Comparison of ENCODE assay signal across 8 cellular contexts in the genomic region with DNA sequence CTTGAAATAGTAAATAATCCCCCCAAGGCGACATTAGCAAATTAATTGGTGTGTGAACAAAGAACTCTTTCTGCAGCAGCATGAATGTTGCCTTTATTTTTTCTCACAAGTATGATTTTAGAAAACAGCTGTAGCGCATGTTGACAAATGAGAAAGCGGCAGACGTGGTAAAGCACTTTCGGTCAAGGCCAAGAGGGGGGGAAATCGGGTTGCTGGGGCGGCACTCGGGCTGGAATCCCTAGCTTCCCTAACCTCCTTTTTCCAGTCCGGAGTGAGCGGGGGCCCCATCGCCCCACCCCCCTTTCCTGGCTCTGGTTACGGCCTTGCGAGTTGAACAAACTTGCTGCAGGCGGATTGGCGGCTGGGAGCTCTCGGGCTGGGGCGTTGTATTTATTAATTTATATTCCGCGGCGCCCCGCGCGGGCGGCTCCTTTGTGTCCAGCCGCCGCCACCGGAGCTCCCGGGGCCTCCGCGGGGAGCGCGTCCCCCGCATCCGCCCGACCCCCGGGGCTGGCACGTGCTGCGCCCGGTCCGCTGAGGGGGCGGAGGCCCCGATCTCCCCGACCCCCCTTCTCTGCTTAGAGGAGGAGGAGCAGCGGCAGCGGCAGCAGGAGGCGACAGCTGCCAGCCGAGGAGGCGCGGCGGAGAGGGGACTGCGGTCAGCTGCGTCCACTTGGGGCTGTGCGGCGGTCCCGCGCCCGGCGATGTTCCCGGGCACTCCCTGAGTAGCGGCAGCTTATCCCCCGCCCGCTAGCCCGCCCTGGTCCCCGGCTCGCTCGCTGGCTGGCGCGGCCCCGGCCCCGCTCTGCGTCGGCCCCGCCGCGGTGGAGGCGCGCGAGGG. TPM values are rescaled to one million over a fixed set of nuclear protein-coding genes. Genes with fewer than 3 reads are reported as not detected.
DNase-seq lines count a peak whose midpoint lies in the region; ATAC-seq and TF ChIP-seq lines count a peak whose summit lies in the region.

A gene with protein sequence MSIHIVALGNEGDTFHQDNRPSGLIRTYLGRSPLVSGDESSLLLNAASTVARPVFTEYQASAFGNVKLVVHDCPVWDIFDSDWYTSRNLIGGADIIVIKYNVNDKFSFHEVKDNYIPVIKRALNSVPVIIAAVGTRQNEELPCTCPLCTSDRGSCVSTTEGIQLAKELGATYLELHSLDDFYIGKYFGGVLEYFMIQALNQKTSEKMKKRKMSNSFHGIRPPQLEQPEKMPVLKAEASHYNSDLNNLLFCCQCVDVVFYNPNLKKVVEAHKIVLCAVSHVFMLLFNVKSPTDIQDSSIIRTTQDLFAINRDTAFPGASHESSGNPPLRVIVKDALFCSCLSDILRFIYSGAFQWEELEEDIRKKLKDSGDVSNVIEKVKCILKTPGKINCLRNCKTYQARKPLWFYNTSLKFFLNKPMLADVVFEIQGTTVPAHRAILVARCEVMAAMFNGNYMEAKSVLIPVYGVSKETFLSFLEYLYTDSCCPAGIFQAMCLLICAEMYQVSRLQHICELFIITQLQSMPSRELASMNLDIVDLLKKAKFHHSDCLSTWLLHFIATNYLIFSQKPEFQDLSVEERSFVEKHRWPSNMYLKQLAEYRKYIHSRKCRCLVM (plus strand): TSS at position 607 of the 841 bp plus-strand sequence. CDS start 347 bp downstream, outside the sequence.

- H3K9me3 ChIP-seq in HCT116 (ENCODE audit: control insufficient read depth in 1 of 2, insufficient read depth in 1 of 2, low read depth in 1 of 2, low read length in 2 of 2) (no peaks in the 10 kb centered on the region), SU-DHL-6 (ENCODE audit: insufficient read depth, low read length) (no peaks in the 10 kb centered on the region), right atrium auricular region (no peaks in the 10 kb centered on the region)

- peak within 1 kb of the TSS; percentile 73 for H3K9ac ChIP-seq in HCT116 (ENCODE audit: low read length)
- peak within 1 kb of the TSS; percentile 28; the same call in 1 of the 2 replicates for H3K9ac ChIP-seq in SU-DHL-6 (ENCODE audit: low read length)

- H4K20me1 ChIP-seq in HCT116 (ENCODE audit: insufficient read depth) (no peaks in the 10 kb centered on the region), SU-DHL-6 (ENCODE audit: low read depth, low read length) (no peaks in the 10 kb centered on the region)

- H3K27me3 ChIP-seq in HCT116 (ENCODE audit: insufficient read depth, low read length) (no peaks in the 10 kb centered on the region), SU-DHL-6 (ENCODE audit: low read length) (no peaks in the 10 kb centered on the region), right atrium auricular region (no peaks in the 10 kb centered on the region)

- H3K79me2 ChIP-seq in HCT116 (ENCODE audit: insufficient read depth, low read length): peaks cover 40% of the 10 kb centered on the region
- no peaks in the 10 kb centered on the region for H3K79me2 ChIP-seq in SU-DHL-6 (ENCODE audit: insufficient read depth, low read length)

- peak; percentile 76 for ATAC-seq in HCT116
- no peak for ATAC-seq in HG03457 (IDR thresholded peaks at IDR 0.05; ENCODE audit: unreplicated experiment)

- no TSS peak for BruUV-seq in HCT116 (replicated peaks; lab: Mats Ljungman, UMichigan)

- CTCF ChIA-PET in HCT116 (lab: Charles Lee): interaction anchor here (1.0 kb wide), 1 partner anchor 67 kb away, joined by 4 read pairs; no protein-coding TSS in a partner anchor

- RAD21 ChIA-PET in HCT116 (lab: Charles Lee; ENCODE audit: low non-redundant PET in 1 of 2, low total read pairs in 2 of 2, uncharacterized antibody in 2 of 2, unreplicated experiment in 2 of 2): interaction anchor here in 1 of 2 experiments (1.1 to 1.2 kb wide), 2 partner anchors 19 to 84 kb away, joined by 3 read pairs; partner anchors contain the start of gene RFESD

- TF ChIP-seq RAD21 in HCT116 (IDR thresholded peaks at IDR 0.05; ENCODE audit: low read depth): 0 out of 2 replicates have a peak, but pooled peaks have one; percentile 13

- no peaks in the 10 kb centered on the region for H3K9me2 ChIP-seq in HCT116 (ENCODE audit: insufficient read depth)
- no peaks in the 10 kb centered on the region for H3K9me2 ChIP-seq in SU-DHL-6 (replicated peaks; ENCODE audit: insufficient read depth, low read length)

- H3K4me3 ChIP-seq in HCT116 (replicated peaks in 1 of 2; ENCODE audit: low read depth in 1 of 2, low read length in 2 of 2) (peak within 1 kb of the TSS; percentile 80 to 84), SU-DHL-6 (ENCODE audit: insufficient read depth, low read length, poor library complexity, severe bottlenecking) (peak within 1 kb of the TSS; percentile 39), right atrium auricular region (peak within 1 kb of the TSS; percentile 70 to 74)

- POLR2A ChIA-PET in HCT116 (lab: Charles Lee): interaction anchor here (1.1 to 1.2 kb wide), 2 partner anchors 85 to 93 kb away, joined by 3 read pairs; partner anchors contain the start of gene RFESD

- no peaks in the 10 kb centered on the region for H3F3A ChIP-seq in SU-DHL-6 (ENCODE audit: insufficient read depth)

- no peaks in the 10 kb centered on the region; a peak in 2 of 4 replicates for H3K36me3 ChIP-seq in HCT116 (ENCODE audit: control insufficient read depth in 1 of 2, insufficient read depth in 2 of 2, low read length in 2 of 2)
- H3K36me3 ChIP-seq in SU-DHL-6 (ENCODE audit: low read length): no peaks in the 10 kb centered on the region
- H3K36me3 ChIP-seq in right atrium auricular region: no peaks in the 10 kb centered on the region

- intact Hi-C loops in HCT116 (cut with micrococcal nuclease): loop anchor here (2.0 to 10.0 kb wide), 3 partner anchors 16 to 1074 kb away; partner anchors contain the start of genes ERAP1 and GLRX

- H2AFZ ChIP-seq in HCT116 (ENCODE audit: low read depth, low read length, poor library complexity, severe bottlenecking) (peak within 1 kb of the TSS; percentile 40), SU-DHL-6 (ENCODE audit: low read depth, low read length, severe bottlenecking) (peak within 1 kb of the TSS; percentile 50)

- H3K4me2 ChIP-seq in HCT116 (ENCODE audit: low read length) (peak within 1 kb of the TSS; percentile 93), SU-DHL-6 (ENCODE audit: low read depth, low read length, poor library complexity, severe bottlenecking) (peak within 1 kb of the TSS; percentile 47)

- H3K4me1 ChIP-seq in HCT116 (ENCODE audit: control insufficient read depth in 1 of 2, insufficient read depth in 2 of 2, low read length in 2 of 2) (peaks cover 48 to 57% of the 10 kb centered on the region in 2 experiments), right atrium auricular region (peaks cover 0 to 52% of the 10 kb centered on the region in 2 donors)

- H3K27ac ChIP-seq in HCT116 (ENCODE audit: low read depth, low read length) (peak within 1 kb of the TSS; percentile 85), SU-DHL-6 (ENCODE audit: low read depth, low read length) (no peak within 1 kb of the TSS), right atrium auricular region (peak within 1 kb of the TSS; percentile 91 to 94)

- DNase-seq in GM04504 (ENCODE audit: low read depth) (peak; percentile 76), HCT116 (ENCODE audit: low read depth, low spot score) (peak; percentile 63), NAMALWA (ENCODE audit: low spot score) (peak; percentile 38), astrocyte of the hippocampus (ENCODE audit: low read depth, low spot score) (peak; percentile 97), right atrium auricular region (ENCODE audit: low spot score) (peak; percentile 96), pons (ENCODE audit: low spot score) (peak; percentile 90)

- no peak for TF ChIP-seq CTCF in HCT116 (IDR thresholded peaks at IDR 0.05 in 2 of 3, conservative IDR thresholded peaks at IDR 0.05 in 1 of 3; ENCODE audit: borderline replicate concordance in 1 of 3, insufficient read depth in 1 of 3, low read depth in 2 of 3, low read length in 2 of 3)
- TF ChIP-seq CTCF in SU-DHL-6 (IDR thresholded peaks at IDR 0.05; ENCODE audit: insufficient read depth, low read length, poor library complexity, severe bottlenecking): no peak
- peak in 1 of 2 donors; percentile 9 for TF ChIP-seq CTCF in right atrium auricular region (IDR thresholded peaks at IDR 0.05)

- peak; percentile 60 for TF ChIP-seq POLR2A in HCT116 (IDR thresholded peaks at IDR 0.05; ENCODE audit: borderline replicate concordance, extremely low read depth, insufficient read depth, insufficient read length)

TF ChIP-seq in HCT116, 20 proteins besides CTCF, POLR2A, EP300 and RAD21 (continues in another document):
- TF ChIP-seq ZFX (IDR thresholded peaks at IDR 0.05) (peak; percentile 53; the same call in 1 of the 2 replicates), MAX (IDR thresholded peaks at IDR 0.05) (peak; percentile 61), SRF (IDR thresholded peaks at IDR 0.05; ENCODE audit: low read depth) (0 out of 2 replicates have a peak, but pooled peaks have one; percentile 19), TCF7L2 (IDR thresholded peaks at IDR 0.05; ENCODE audit: borderline replicate concordance, extremely low read depth, insufficient read depth, insufficient read length) (peak; percentile 98), ELF1 (IDR thresholded peaks at IDR 0.05; ENCODE audit: borderline replicate concordance, low read depth) (no peak), SP1 (IDR thresholded peaks at IDR 0.05; ENCODE audit: low read depth) (no peak; the same call in 1 of the 2 replicates), POLR2AphosphoS5 (IDR thresholded peaks at IDR 0.05; ENCODE audit: low read depth, low read length) (peak; percentile 60), CBX3 (IDR thresholded peaks at IDR 0.05; ENCODE audit: low read depth) (peak; percentile 4; the same call in 1 of the 2 replicates), YY1 (IDR thresholded peaks at IDR 0.05; ENCODE audit: extremely low read depth, insufficient replicate concordance, low read depth, low read length) (no peak), EZH2 (IDR thresholded peaks at IDR 0.05) (no peak), ZNF274 (IDR thresholded peaks at IDR 0.05; ENCODE audit: low read depth, low read length) (no peak), JUND (IDR thresholded peaks at IDR 0.05) (no peak), EGR1 (IDR thresholded peaks at IDR 0.05; ENCODE audit: low read depth) (peak; percentile 81)

RNA-seq across cellular contexts. Expression of the gene that starts here (rescaled TPM):
- total RNA-seq in HCT116 (2021; ENCODE audit: unreplicated experiment) (84.3 TPM), right atrium auricular region (10 to 100 TPM; 56.2 to 89.9 TPM)
- 33.0 and 43.6 TPM in 2 replicates for polyA plus RNA-seq in HCT116 (2012)

Comparison
In these comparisons a context has a peak if more than half of its experiments do, and no peak if none do; other contexts are left out.
1. DNase-seq: peak in every context shown above with its lines; median percentile 97 in astrocyte of the hippocampus; 96 in right atrium auricular region; 90 in pons; 76 in GM04504; 63 in HCT116; 38 in NAMALWA.